ENCODE assay signal across 20 cellular contexts in the genomic region with DNA sequence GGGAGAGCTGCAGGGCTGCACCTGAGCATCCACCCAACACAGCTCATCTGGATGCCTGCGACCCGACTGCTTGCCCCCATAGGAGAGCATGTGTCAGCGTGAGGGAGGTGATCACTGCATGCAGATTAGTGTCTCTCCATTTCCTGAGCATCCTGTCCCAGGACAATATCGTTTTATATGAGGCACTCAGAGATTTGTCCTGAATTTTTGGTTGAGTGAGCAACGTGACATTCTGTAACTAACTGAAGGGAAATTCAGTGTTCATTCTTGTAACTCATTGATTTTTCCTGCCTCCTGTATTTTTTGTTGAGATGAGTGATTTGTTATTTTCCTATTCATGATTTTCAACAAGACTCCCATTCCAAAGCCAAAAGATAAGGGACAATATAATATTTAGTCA. TPM values are rescaled to one million over a fixed set of nuclear protein-coding genes. Genes with fewer than 3 reads are reported as not detected.
DNase-seq lines count a peak whose midpoint lies in the region; ATAC-seq and TF ChIP-seq lines count a peak whose summit lies in the region.
"Had no signal": no experiment of that assay in that cellular context is flagged by ENCODE, and none has a peak within 500 bp of the region (broad histone marks: within the 10 kb centered on the region; RNA-seq: fewer than 3 reads in every experiment).

No MANE protein-coding gene starts in this region.

- H3K4me1 ChIP-seq in osteoblast (ENCODE audit: insufficient read depth, low read length) = peaks cover 24% of the 10 kb centered on the region
- H3K4me1 ChIP-seq: A549 had no signal

- H3K9me3 ChIP-seq in osteoblast (ENCODE audit: low read depth, low read length) = no peaks in the 10 kb centered on the region
- H3K9me3 ChIP-seq: A549 had no signal

- no peak overlapping the region for H3K27ac ChIP-seq in osteoblast (ENCODE audit: low read depth, low read length)
- H3K27ac ChIP-seq: 22Rv1, A549, GM23248 had no signal

- ATAC-seq in HG02610 (IDR thresholded peaks at IDR 0.05; ENCODE audit: unreplicated experiment) = no peak
- ATAC-seq: A549, GM12878, HCT116 had no signal

- peak overlapping the region; percentile 34 for H3K4me2 ChIP-seq in osteoblast (ENCODE audit: insufficient read depth, low read length)
- H3K4me2 ChIP-seq: A549 had no signal

- no peaks in the 10 kb centered on the region for H4K20me1 ChIP-seq in osteoblast (ENCODE audit: insufficient read depth, low read length)

- no peaks in the 10 kb centered on the region for H3K36me3 ChIP-seq in osteoblast (ENCODE audit: insufficient read depth, low read length)

- no peak overlapping the region for H3K4me3 ChIP-seq in osteoblast (ENCODE audit: insufficient read depth, low read length)
- H3K4me3 ChIP-seq: A549, GM12878, GM23248 had no signal

- DNase-seq in activated gamma-delta T cell (lab: John Stamatoyannopoulos, UW) (peak; percentile 4), activated gamma-delta T cell treated with Interleukin-2 at 50 U/mL for 16 hours (no peak), kidney tubule cell (ENCODE audit: low spot score) (peak; percentile 84), osteoblast (ENCODE audit: insufficient read length, low spot score, missing footprints) (no peak), NCI-H1105 treated with DMSO at 0.1 percent for 48 hours (lab: John Stamatoyannopoulos, UW) (no peak), H4 (ENCODE audit: low spot score) (no peak)
- DNase-seq in effector CD4-positive, alpha-beta T cell = no peak
- DNase-seq: C1 segment of cervical spinal cord; CD4-positive, alpha-beta memory T cell; COR-L47; DMS 273 treated with DMSO at 0.1 percent for 48 hours; DMS79; GDM1; H9 had no signal

- H3K79me2 ChIP-seq in osteoblast (ENCODE audit: insufficient read depth, low read length) = no peaks in the 10 kb centered on the region

- no peak for TF ChIP-seq CTCF in osteoblast (IDR thresholded peaks at IDR 0.05; ENCODE audit: extremely low read depth, low read depth, low read length)

- H2AFZ ChIP-seq in osteoblast (ENCODE audit: low read length) = no peak overlapping the region
- H2AFZ ChIP-seq: GM23248 had no signal

- no peaks in the 10 kb centered on the region for H3K27me3 ChIP-seq in osteoblast (ENCODE audit: insufficient read depth, low read length)

RNA-seq across cellular contexts. Expression of a gene that starts 20.7 kb away (rescaled TPM):
- total RNA-seq in osteoblast = not detected in 2 replicates
- not detected in 2 replicates for total RNA-seq in H4 (2014; rRNA removed; shearing (Covaris generic))
- total RNA-seq: CD4-positive, alpha-beta memory T cell; GM23248 had no signal

Comparison
In these comparisons a context has a peak if more than half of its experiments do, and no peak if none do; other contexts are left out.
1. DNase-seq: peak in activated gamma-delta T cell (single experiment) and kidney tubule cell (single experiment); none in activated gamma-delta T cell treated with Interleukin-2 at 50 U/mL for 16 hours (single experiment), osteoblast (single experiment), NCI-H1105 treated with DMSO at 0.1 percent for 48 hours (single experiment), effector CD4-positive, alpha-beta T cell (single experiment) and H4 (single experiment).